21 cellular contexts compared by ENCODE assay signal in the genomic region with DNA sequence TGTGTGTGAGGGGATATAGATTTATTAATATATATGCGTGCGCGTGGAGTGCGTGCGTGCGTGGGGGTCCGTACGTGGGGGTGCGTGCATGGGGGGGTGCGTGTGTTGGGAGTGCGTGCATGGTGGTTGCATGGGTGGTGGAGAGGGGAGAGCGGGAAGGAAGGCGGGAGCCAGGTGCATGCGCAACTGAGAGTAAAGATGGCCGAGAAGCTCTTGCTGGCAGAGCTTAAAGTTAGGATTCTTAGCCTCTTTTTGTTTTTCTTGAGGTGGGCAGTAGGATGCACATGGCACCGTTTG. TPM values are rescaled to one million over a fixed set of nuclear protein-coding genes. Genes with fewer than 3 reads are reported as not detected.
DNase-seq lines count a peak whose midpoint lies in the region; ATAC-seq, FAIRE-seq and TF ChIP-seq lines count a peak whose summit lies in the region.
"Had no signal": no experiment of that assay in that cellular context is flagged by ENCODE, and none has a peak within 500 bp of the region (broad histone marks: within the 10 kb centered on the region; RNA-seq: fewer than 3 reads in every experiment).

No MANE protein-coding gene starts in this region.

- no peak overlapping the region for H3K4me3 Mint-ChIP-seq in astrocyte (ENCODE audit: unreplicated experiment)
- H3K4me3 Mint-ChIP-seq in progenitor cell of endocrine pancreas (ENCODE audit: low read depth) = peak overlapping the region; percentile 71
- H3K4me3 Mint-ChIP-seq: activated naive CD4-positive, alpha-beta T cell treated with anti-CD3 and anti-CD28 coated beads, Interleukin-2, amount 10 ng/mL, durations not matched to agents 7 days and 5 days; CD4-positive, alpha-beta T cell; effector memory CD8-positive, alpha-beta T cell had no signal

- H3K27ac Mint-ChIP-seq in astrocyte (ENCODE audit: unreplicated experiment) = no peak overlapping the region
- no peak overlapping the region for H3K27ac Mint-ChIP-seq in progenitor cell of endocrine pancreas
- H3K27ac Mint-ChIP-seq: activated naive CD4-positive, alpha-beta T cell treated with anti-CD3 and anti-CD28 coated beads, Interleukin-2, amount 10 ng/mL, durations not matched to agents 7 days and 5 days; CD4-positive, alpha-beta T cell; effector memory CD8-positive, alpha-beta T cell; naive B cell had no signal

- CTCF ChIA-PET in GM10248 (lab: Yijun Ruan, JAX) = no interaction called here

- no peaks in the 10 kb centered on the region for H3K4me1 ChIP-seq in astrocyte (ENCODE audit: insufficient read depth, low read length)

- ATAC-seq in GM21717 (IDR thresholded peaks at IDR 0.05; ENCODE audit: unreplicated experiment) = no peak
- ATAC-seq: effector memory CD8-positive, alpha-beta T cell; SK-N-SH treated with all-trans-retinoic acid at 6 μM for 48 hours had no signal

- DNase-seq in NCI-H1417 (lab: John Stamatoyannopoulos, UW) (peak in 2 of 3 experiments; percentile 48 to 53), NCI-H1417 treated with DMSO at 0.1 percent for 48 hours (lab: John Stamatoyannopoulos, UW) (no peak), astrocyte (ENCODE audit: low read depth) (no peak), progenitor cell of endocrine pancreas (ENCODE audit: low spot score, unreplicated experiment) (no peak), NCI-H1694 (lab: John Stamatoyannopoulos, UW) (no peak), GM10248 (ENCODE audit: extremely low spot score) (no peak)
- DNase-seq: 8988T; activated naive CD4-positive, alpha-beta T cell treated with anti-CD3 and anti-CD28 coated beads, Interleukin-2, amount 10 ng/mL, durations not matched to agents 7 days and 5 days; CD4-positive, alpha-beta T cell; central memory CD4-positive, alpha-beta T cell; effector memory CD8-positive, alpha-beta T cell; left ventricle myocardium inferior; naive B cell; NCI-H2171; stimulated activated CD4-positive, alpha-beta T cell treated with anti-CD3 and anti-CD28 coated beads, Interleukin-4, amount 100 ng/mL, for 4 hours had no signal

- peak overlapping the region; percentile 73 for H2AFZ ChIP-seq in astrocyte (ENCODE audit: low read depth, low read length)

- POLR2A ChIA-PET in GM10248 (lab: Yijun Ruan, JAX) = no interaction called here

- H3K36me3 ChIP-seq in astrocyte (ENCODE audit: insufficient read depth, low read length) = no peaks in the 10 kb centered on the region
- H3K36me3 ChIP-seq: left ventricle myocardium inferior had no signal

- H3K9me3 ChIP-seq in astrocyte (ENCODE audit: insufficient read depth, low read depth, low read length) = no peaks in the 10 kb centered on the region
- H3K9me3 ChIP-seq: left ventricle myocardium inferior had no signal

- no peak overlapping the region for H3K27ac ChIP-seq in astrocyte (ENCODE audit: low read depth, low read length)
- H3K27ac ChIP-seq: left ventricle myocardium inferior had no signal

- H3K4me1 Mint-ChIP-seq in astrocyte (ENCODE audit: low read depth, unreplicated experiment) = no peaks in the 10 kb centered on the region
- H3K4me1 Mint-ChIP-seq in progenitor cell of endocrine pancreas (ENCODE audit: low read depth) = peaks cover 4% of the 10 kb centered on the region
- H3K4me1 Mint-ChIP-seq: activated naive CD4-positive, alpha-beta T cell treated with anti-CD3 and anti-CD28 coated beads, Interleukin-2, amount 10 ng/mL, durations not matched to agents 7 days and 5 days had no signal

- H3K79me2 ChIP-seq in astrocyte (ENCODE audit: insufficient read depth, low read length) = no peaks in the 10 kb centered on the region

- FAIRE-seq in astrocyte (lab: Jason Lieb, UNC) = no peak

- H3K36me3 Mint-ChIP-seq in astrocyte (ENCODE audit: low read depth, unreplicated experiment) (peaks cover 4% of the 10 kb centered on the region), progenitor cell of endocrine pancreas (ENCODE audit: insufficient read depth) (no peaks in the 10 kb centered on the region)
- H3K36me3 Mint-ChIP-seq: activated naive CD4-positive, alpha-beta T cell treated with anti-CD3 and anti-CD28 coated beads, Interleukin-2, amount 10 ng/mL, durations not matched to agents 7 days and 5 days had no signal

- no peak for TF ChIP-seq CTCF in astrocyte (IDR thresholded peaks at IDR 0.05; ENCODE audit: insufficient read depth, low read depth, low read length)
- no peak for TF ChIP-seq CTCF in progenitor cell of endocrine pancreas (IDR thresholded peaks at IDR 0.05; ENCODE audit: unreplicated experiment)
- no peak for TF ChIP-seq CTCF in GM10248 (IDR thresholded peaks at IDR 0.05; ENCODE audit: control extremely low read depth, extremely low read depth, low read depth, missing control alignments)

- H3K27me3 Mint-ChIP-seq in astrocyte (ENCODE audit: low read depth, unreplicated experiment) = no peaks in the 10 kb centered on the region
- H3K27me3 Mint-ChIP-seq in progenitor cell of endocrine pancreas = peaks cover 28% of the 10 kb centered on the region

- H3K9me3 Mint-ChIP-seq in astrocyte (ENCODE audit: unreplicated experiment) = peaks cover 2% of the 10 kb centered on the region
- H3K9me3 Mint-ChIP-seq in progenitor cell of endocrine pancreas (ENCODE audit: low read depth) = no peaks in the 10 kb centered on the region
- H3K9me3 Mint-ChIP-seq: CD4-positive, alpha-beta T cell; effector memory CD8-positive, alpha-beta T cell had no signal

- H4K20me1 ChIP-seq in astrocyte (ENCODE audit: insufficient read depth, low read length) = no peaks in the 10 kb centered on the region

- H3K4me3 ChIP-seq in astrocyte (ENCODE audit: insufficient read depth, low read depth, low read length) (peak overlapping the region; percentile 54), iPS-11a (ENCODE audit: low read depth, low read length) (peak overlapping the region; percentile 37)

- H3K4me2 ChIP-seq in astrocyte (ENCODE audit: low read length) = peak overlapping the region; percentile 86

- no peak overlapping the region for H3K9ac ChIP-seq in astrocyte (ENCODE audit: low read length)

- no peaks in the 10 kb centered on the region for H3K27me3 ChIP-seq in astrocyte (ENCODE audit: insufficient read depth, low read length)

RNA-seq across cellular contexts. Expression of a gene that starts 45.8 kb away (rescaled TPM):
- total RNA-seq in astrocyte (not detected in 2 replicates), progenitor cell of endocrine pancreas (not detected in 2 replicates)
- total RNA-seq: CD4-positive, alpha-beta T cell; G401; left ventricle myocardium inferior; right cardiac atrium; urinary bladder had no signal

Comparison
In these comparisons a context has a peak if more than half of its experiments do, and no peak if none do; other contexts are left out.
1. DNase-seq: peak in NCI-H1417 (2 of 3); none in NCI-H1417 treated with DMSO at 0.1 percent for 48 hours (single experiment), astrocyte (single experiment), progenitor cell of endocrine pancreas (single experiment), NCI-H1694 (single experiment) and GM10248 (single experiment).